Comparison of ENCODE assay signal across 1 cellular context in the genomic region with DNA sequence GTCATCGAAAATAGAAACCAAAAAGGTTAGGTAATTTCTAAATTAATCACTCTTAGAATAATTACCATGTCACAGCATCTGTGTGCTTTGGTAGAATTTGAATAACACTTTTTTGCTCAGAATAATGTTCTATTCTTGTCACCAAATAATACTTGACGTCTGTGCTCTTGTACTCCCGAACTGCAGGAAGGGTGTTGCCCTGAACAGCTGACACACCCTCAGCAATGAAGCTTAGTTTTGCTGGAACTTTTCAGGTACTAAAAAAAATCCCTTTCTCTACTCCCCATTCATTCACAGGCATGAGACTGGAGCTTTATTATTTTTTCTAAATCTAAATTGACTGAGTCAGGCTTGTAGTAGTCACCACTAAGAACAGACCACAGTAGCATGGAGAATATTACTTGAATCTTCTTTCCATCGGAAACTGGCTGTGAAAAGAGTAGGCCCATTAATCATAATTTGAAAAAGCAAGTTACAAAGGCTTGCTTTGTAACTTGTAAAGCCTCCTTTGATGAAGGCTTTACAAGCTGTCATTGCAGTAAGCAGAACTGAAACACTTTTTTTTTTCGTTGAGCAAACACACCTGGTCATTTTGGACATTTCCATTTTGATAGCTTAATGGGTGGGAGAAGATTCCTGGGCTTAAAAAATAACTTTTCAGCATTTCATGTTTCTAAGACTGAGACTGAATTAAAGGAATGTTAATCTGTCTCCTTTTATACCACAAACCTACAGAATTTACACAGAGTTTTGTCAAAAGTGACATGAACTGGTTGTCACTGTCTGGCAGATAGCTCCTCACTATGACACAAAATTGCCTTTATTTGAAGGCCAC.
TF ChIP-seq lines count a peak whose summit lies in the region.

No MANE protein-coding gene starts in this region.

TF ChIP-seq in GM23338, 12 proteins besides CTCF, POLR2A, EP300 and RAD21 (continued from another document):
- TF ChIP-seq, protein P1, sequence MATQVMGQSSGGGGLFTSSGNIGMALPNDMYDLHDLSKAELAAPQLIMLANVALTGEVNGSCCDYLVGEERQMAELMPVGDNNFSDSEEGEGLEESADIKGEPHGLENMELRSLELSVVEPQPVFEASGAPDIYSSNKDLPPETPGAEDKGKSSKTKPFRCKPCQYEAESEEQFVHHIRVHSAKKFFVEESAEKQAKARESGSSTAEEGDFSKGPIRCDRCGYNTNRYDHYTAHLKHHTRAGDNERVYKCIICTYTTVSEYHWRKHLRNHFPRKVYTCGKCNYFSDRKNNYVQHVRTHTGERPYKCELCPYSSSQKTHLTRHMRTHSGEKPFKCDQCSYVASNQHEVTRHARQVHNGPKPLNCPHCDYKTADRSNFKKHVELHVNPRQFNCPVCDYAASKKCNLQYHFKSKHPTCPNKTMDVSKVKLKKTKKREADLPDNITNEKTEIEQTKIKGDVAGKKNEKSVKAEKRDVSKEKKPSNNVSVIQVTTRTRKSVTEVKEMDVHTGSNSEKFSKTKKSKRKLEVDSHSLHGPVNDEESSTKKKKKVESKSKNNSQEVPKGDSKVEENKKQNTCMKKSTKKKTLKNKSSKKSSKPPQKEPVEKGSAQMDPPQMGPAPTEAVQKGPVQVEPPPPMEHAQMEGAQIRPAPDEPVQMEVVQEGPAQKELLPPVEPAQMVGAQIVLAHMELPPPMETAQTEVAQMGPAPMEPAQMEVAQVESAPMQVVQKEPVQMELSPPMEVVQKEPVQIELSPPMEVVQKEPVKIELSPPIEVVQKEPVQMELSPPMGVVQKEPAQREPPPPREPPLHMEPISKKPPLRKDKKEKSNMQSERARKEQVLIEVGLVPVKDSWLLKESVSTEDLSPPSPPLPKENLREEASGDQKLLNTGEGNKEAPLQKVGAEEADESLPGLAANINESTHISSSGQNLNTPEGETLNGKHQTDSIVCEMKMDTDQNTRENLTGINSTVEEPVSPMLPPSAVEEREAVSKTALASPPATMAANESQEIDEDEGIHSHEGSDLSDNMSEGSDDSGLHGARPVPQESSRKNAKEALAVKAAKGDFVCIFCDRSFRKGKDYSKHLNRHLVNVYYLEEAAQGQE (IDR thresholded peaks at IDR 0.05; ENCODE audit: unreplicated experiment) = no peak
- TF ChIP-seq ETS1 (IDR thresholded peaks at IDR 0.05) = no peak
